In genomic region chr6:137846274-137846673, GRCh38 we compare ENCODE assay signal across 16 cellular contexts.
"Had no signal": no experiment of that assay in that cellular context is flagged by ENCODE, and none has a peak within 500 bp of the region (broad histone marks: within the 10 kb centered on the region; RNA-seq: fewer than 3 reads in every experiment).

No MANE protein-coding gene starts in this region.

- H3K9me3 Mint-ChIP-seq: activated naive CD4-positive, alpha-beta T cell treated with anti-CD3 and anti-CD28 coated beads for 36 hours; natural killer cell had no signal

- H3K4me3 ChIP-seq: esophagus muscularis mucosa, lower lobe of right lung, testis had no signal

- H3K36me3 Mint-ChIP-seq: type B pancreatic cell had no signal

- H3K27ac ChIP-seq: brain microvascular endothelial cell, lower lobe of right lung, testis had no signal

- H3K4me3 Mint-ChIP-seq: activated CD4-positive, alpha-beta T cell treated with anti-CD3 and anti-CD28 coated beads, Interleukin-2, amount 10 ng/mL, durations not matched to agents 24 days and 14 days; activated CD8-positive, alpha-beta T cell treated with anti-CD3 and anti-CD28 coated beads for 36 hours; activated naive CD4-positive, alpha-beta T cell treated with anti-CD3 and anti-CD28 coated beads for 36 hours; activated naive CD8-positive, alpha-beta T cell treated with anti-CD3 and anti-CD28 coated beads, Interleukin-2, amount 50 U/mL, for 24 hours; activated T-cell treated with anti-CD3 and anti-CD28 coated beads, Interleukin-2, amount 50 U/mL, for 24 hours; natural killer cell; stimulated activated naive CD8-positive, alpha-beta T cell treated with anti-CD3 and anti-CD28 coated beads, Interleukin-15, Interleukin-2, amounts not matched to agents 100 ng/mL and 50 ng/mL, for 24 hours; type B pancreatic cell had no signal

- H3K27ac Mint-ChIP-seq: activated CD4-positive, alpha-beta T cell treated with anti-CD3 and anti-CD28 coated beads, Interleukin-2, amount 10 ng/mL, durations not matched to agents 24 days and 14 days; activated CD8-positive, alpha-beta T cell treated with anti-CD3 and anti-CD28 coated beads for 36 hours; activated naive CD4-positive, alpha-beta T cell treated with anti-CD3 and anti-CD28 coated beads for 36 hours; activated naive CD8-positive, alpha-beta T cell treated with anti-CD3 and anti-CD28 coated beads, Interleukin-2, amount 50 U/mL, for 24 hours; activated T-cell treated with anti-CD3 and anti-CD28 coated beads, Interleukin-2, amount 50 U/mL, for 24 hours; natural killer cell; stimulated activated naive CD8-positive, alpha-beta T cell treated with anti-CD3 and anti-CD28 coated beads, Interleukin-15, Interleukin-2, amounts not matched to agents 100 ng/mL and 50 ng/mL, for 24 hours; type B pancreatic cell had no signal

- H3K27me3 Mint-ChIP-seq: activated CD4-positive, alpha-beta T cell treated with anti-CD3 and anti-CD28 coated beads, Interleukin-2, amount 10 ng/mL, durations not matched to agents 24 days and 14 days; activated CD8-positive, alpha-beta T cell treated with anti-CD3 and anti-CD28 coated beads for 36 hours; activated naive CD8-positive, alpha-beta T cell treated with anti-CD3 and anti-CD28 coated beads, Interleukin-2, amount 50 U/mL, for 24 hours; activated T-cell treated with anti-CD3 and anti-CD28 coated beads, Interleukin-2, amount 50 U/mL, for 24 hours; stimulated activated naive CD8-positive, alpha-beta T cell treated with anti-CD3 and anti-CD28 coated beads, Interleukin-15, Interleukin-2, amounts not matched to agents 100 ng/mL and 50 ng/mL, for 24 hours; type B pancreatic cell had no signal

- H3K27me3 ChIP-seq: brain microvascular endothelial cell, esophagus muscularis mucosa, testis had no signal

- H3K36me3 ChIP-seq: brain microvascular endothelial cell, esophagus muscularis mucosa, lower lobe of right lung had no signal

- H3K4me1 Mint-ChIP-seq: natural killer cell had no signal

- DNase-seq: activated CD4-positive, alpha-beta T cell treated with anti-CD3 and anti-CD28 coated beads, Interleukin-2, amount 10 ng/mL, durations not matched to agents 24 days and 14 days; activated naive CD4-positive, alpha-beta T cell treated with anti-CD3 and anti-CD28 coated beads for 36 hours; activated naive CD8-positive, alpha-beta T cell treated with anti-CD3 and anti-CD28 coated beads, Interleukin-2, amount 50 U/mL, for 24 hours; activated T-cell treated with anti-CD3 and anti-CD28 coated beads, Interleukin-2, amount 50 U/mL, for 24 hours; brain microvascular endothelial cell; effector CD8-positive, alpha-beta T cell; natural killer cell; stimulated activated CD4-positive, alpha-beta T cell treated with anti-CD3 and anti-CD28 coated beads, Interleukin-2, amount 100 ng/mL, for 24 hours; T-helper 1 cell; T1000 had no signal

- H3K4me1 ChIP-seq: testis had no signal

- H3K9me3 ChIP-seq: esophagus muscularis mucosa, lower lobe of right lung, testis had no signal

- ATAC-seq: activated naive CD8-positive, alpha-beta T cell treated with anti-CD3 and anti-CD28 coated beads, Interleukin-2, amount 50 U/mL, for 24 hours had no signal
